In genomic region chr2:230721712-230722111, GRCh38 we compare ENCODE assay signal across 9 cellular contexts. TPM values are rescaled to one million over a fixed set of nuclear protein-coding genes. Genes with fewer than 3 reads are reported as not detected.
A peak's percentile ranks its signal among the peaks of the same experiment; 100 is the strongest.
DNase-seq lines count a peak whose midpoint lies in the region; ATAC-seq, FAIRE-seq and TF ChIP-seq lines count a peak whose summit lies in the region.
"Had no signal": no experiment of that assay in that cellular context is flagged by ENCODE, and none has a peak within 500 bp of the region (broad histone marks: within the 10 kb centered on the region; RNA-seq: fewer than 3 reads in every experiment).

No MANE protein-coding gene starts in this region.

- peaks cover 47% of the 10 kb centered on the region for H3K4me1 Mint-ChIP-seq in activated T-helper 17 cell treated with anti-CD3 and anti-CD28 coated beads, Interleukin-2, amount 50 U/mL, for 72 hours

- FAIRE-seq in GM18507 (lab: Jason Lieb, UNC) = peak; percentile 76

- H3K27me3 ChIP-seq in neutrophil = no peaks in the 10 kb centered on the region
- H3K27me3 ChIP-seq: right atrium auricular region had no signal

- H3K4me3 ChIP-seq in neutrophil (ENCODE audit: low read depth in 1 of 2, low read length in 1 of 2) = peak overlapping the region; percentile 31 to 37
- H3K4me3 ChIP-seq: right atrium auricular region had no signal

- peak overlapping the region; percentile 75 for H3K27ac Mint-ChIP-seq in activated T-helper 17 cell treated with anti-CD3 and anti-CD28 coated beads, Interleukin-2, amount 50 U/mL, for 72 hours

- TF ChIP-seq CTCF in neutrophil (IDR thresholded peaks at IDR 0.05) = no peak

- H3K27me3 Mint-ChIP-seq in activated T-helper 17 cell treated with anti-CD3 and anti-CD28 coated beads, Interleukin-2, amount 50 U/mL, for 72 hours = no peaks in the 10 kb centered on the region

- DNase-seq in GM18507 (ENCODE audit: extremely low spot score, insufficient read length, low read depth) (no peak), cortex of kidney (lab: John Stamatoyannopoulos, UW) (no peak)
- DNase-seq in stimulated activated CD4-positive, alpha-beta T cell treated with anti-CD3 and anti-CD28 coated beads, Interleukin-15, amount 100 ng/mL, for 24 hours = no peak
- DNase-seq: activated effector memory CD4-positive, alpha-beta T cell treated with Interleukin-2 at 50 U/mL for 16 hours had no signal

- peaks cover 85% of the 10 kb centered on the region in 2 experiments for H3K4me1 ChIP-seq in neutrophil (ENCODE audit: control insufficient read depth in 1 of 2, insufficient read depth in 1 of 2, low read depth in 1 of 2, low read length in 1 of 2)

- peaks cover 20% of the 10 kb centered on the region for H3K36me3 ChIP-seq in neutrophil

- peaks cover 76% of the 10 kb centered on the region for H3K36me3 Mint-ChIP-seq in activated T-helper 17 cell treated with anti-CD3 and anti-CD28 coated beads, Interleukin-2, amount 50 U/mL, for 72 hours (ENCODE audit: low read depth)

- H3K9me3 Mint-ChIP-seq in activated T-helper 17 cell treated with anti-CD3 and anti-CD28 coated beads, Interleukin-2, amount 50 U/mL, for 72 hours = no peaks in the 10 kb centered on the region

- H3K9me3 ChIP-seq in neutrophil = no peaks in the 10 kb centered on the region
- H3K9me3 ChIP-seq: right atrium auricular region had no signal

- H3K4me3 Mint-ChIP-seq in activated T-helper 17 cell treated with anti-CD3 and anti-CD28 coated beads, Interleukin-2, amount 50 U/mL, for 72 hours = peak overlapping the region; percentile 64

- ATAC-seq in HG03108 (IDR thresholded peaks at IDR 0.05; ENCODE audit: unreplicated experiment) (peak; percentile 65), HG03139 (IDR thresholded peaks at IDR 0.05; ENCODE audit: unreplicated experiment) (no peak)
- ATAC-seq in activated T-helper 17 cell treated with anti-CD3 and anti-CD28 coated beads, Interleukin-2, amount 50 U/mL, for 72 hours (replicated peaks) = peak; percentile 46

- H3K27ac ChIP-seq in neutrophil = peak overlapping the region; percentile 79

RNA-seq across cellular contexts. Expression of gene CAB39, which starts 9.1 kb away (rescaled TPM):
- 100 to 1,000 TPM in 1 of 2 donors, 10 to 100 TPM in 1; 93.3 to 137 TPM for total RNA-seq in activated T-helper 17 cell treated with anti-CD3 and anti-CD28 coated beads, Interleukin-2, amount 50 U/mL, for 72 hours
